In the genomic region with DNA sequence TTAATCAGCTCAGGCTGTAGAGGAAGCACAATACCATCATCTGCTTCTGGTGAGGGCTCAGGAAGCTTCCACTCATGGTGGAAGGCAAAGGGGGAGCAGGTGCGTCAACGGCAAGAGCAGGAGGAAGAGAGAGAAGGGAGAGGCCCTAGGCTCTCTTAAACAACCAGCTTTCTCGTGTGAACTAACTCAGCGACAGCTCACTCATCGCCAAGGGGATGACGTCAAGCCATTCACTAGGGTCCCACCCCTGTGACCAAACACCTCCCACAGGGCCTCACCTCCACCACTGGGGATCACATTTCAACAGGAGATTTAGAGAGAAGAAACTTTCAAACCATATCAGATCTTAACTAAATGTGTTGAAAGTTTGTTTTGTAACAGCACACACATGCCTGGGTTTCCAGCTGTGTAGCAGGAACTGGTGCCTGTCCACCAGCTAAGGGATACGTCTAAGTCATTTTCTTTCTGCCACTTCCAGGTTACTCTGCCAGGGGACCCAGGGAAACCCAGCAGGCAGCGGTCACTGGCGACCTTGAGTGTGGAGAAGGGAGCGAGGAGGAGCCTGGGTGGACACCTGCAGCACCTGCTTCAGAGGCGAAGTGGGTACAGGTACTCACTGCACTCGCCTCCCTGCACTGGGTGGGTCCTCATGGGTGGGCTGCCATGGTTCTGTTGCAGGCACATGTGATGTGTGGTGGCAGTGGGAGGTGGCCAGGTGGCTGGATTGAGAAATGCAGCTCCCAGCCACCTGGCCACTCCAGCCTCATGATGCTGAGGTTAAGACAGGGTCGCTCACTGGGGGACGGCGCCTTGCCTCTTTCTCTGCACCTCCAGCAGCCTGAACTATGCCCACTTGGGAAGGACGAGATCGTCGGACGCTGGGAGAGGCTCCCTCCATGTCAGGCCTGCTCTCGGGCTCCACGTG, we compare ENCODE assay signal across 11 cellular contexts. TPM values are rescaled to one million over a fixed set of nuclear protein-coding genes. Genes with fewer than 3 reads are reported as not detected.
DNase-seq lines count a peak whose midpoint lies in the region; ATAC-seq, FAIRE-seq and TF ChIP-seq lines count a peak whose summit lies in the region.
"Had no signal": no experiment of that assay in that cellular context is flagged by ENCODE, and none has a peak within 500 bp of the region (broad histone marks: within the 10 kb centered on the region; RNA-seq: fewer than 3 reads in every experiment).

No MANE protein-coding gene starts in this region.

- DNase-seq in Right ventricle myocardium superior (peak; percentile 26), right atrium auricular region (ENCODE audit: low spot score) (no peak), kidney (peak; percentile 62), ureter (ENCODE audit: low spot score) (peak; percentile 67), AML-193 (lab: John Stamatoyannopoulos, UW) (no peak)
- no peak for DNase-seq in activated T-helper 1 cell treated with anti-CD3 and anti-CD28 coated beads, Interleukin-12 subunit alpha, Interleukin-12 subunit beta, Interleukin-2, Interleukin-4 antibody, amounts not matched to agents 30 ng/mL and 10 ng/mL and 1 ng/mL, durations not matched to agents 14 hours and 24 hours and 36 hours (ENCODE audit: low spot score)
- DNase-seq: NCI-H510A treated with DMSO at 0.1 percent for 48 hours had no signal

- H3K9ac ChIP-seq in kidney (ENCODE audit: low read length in 2 of 2), result no peak overlapping the region

- H3K27ac ChIP-seq in right atrium auricular region (no peak overlapping the region), kidney (ENCODE audit: low read depth in 2 of 2, low read length in 2 of 2) (no peak overlapping the region)
- H3K27ac ChIP-seq: heart left ventricle had no signal

- ATAC-seq in Right ventricle myocardium superior (ENCODE audit: poor library complexity) (no peak), HG03175 (IDR thresholded peaks at IDR 0.05; ENCODE audit: unreplicated experiment) (no peak), GM18511 (IDR thresholded peaks at IDR 0.05; ENCODE audit: unreplicated experiment) (no peak)
- ATAC-seq: heart left ventricle had no signal

- TF ChIP-seq CTCF in right atrium auricular region (IDR thresholded peaks at IDR 0.05), result no peak
- no peak for TF ChIP-seq CTCF in kidney (IDR thresholded peaks at IDR 0.05; ENCODE audit: borderline replicate concordance, extremely low read depth, insufficient read depth)

- H3K27me3 Mint-ChIP-seq in activated T-helper 1 cell treated with anti-CD3 and anti-CD28 coated beads, Interleukin-12 subunit alpha, Interleukin-12 subunit beta, Interleukin-2, Interleukin-4 antibody, amounts not matched to agents 30 ng/mL and 10 ng/mL and 1 ng/mL, durations not matched to agents 14 hours and 24 hours and 36 hours (ENCODE audit: insufficient read depth), result peaks cover 9% of the 10 kb centered on the region

- peaks cover 0 to 3% of the 10 kb centered on the region in 2 donors for H3K9me3 ChIP-seq in right atrium auricular region
- no peaks in the 10 kb centered on the region for H3K9me3 ChIP-seq in kidney (ENCODE audit: control insufficient read depth in 1 of 2, low read length in 2 of 2)

- H3K4me1 ChIP-seq in right atrium auricular region, result no peaks in the 10 kb centered on the region
- H3K4me1 ChIP-seq in kidney (ENCODE audit: control insufficient read depth in 1 of 2, insufficient read depth in 1 of 2, low read depth in 1 of 2, low read length in 2 of 2), result no peaks in the 10 kb centered on the region
- H3K4me1 ChIP-seq: heart left ventricle had no signal

- H3K27ac Mint-ChIP-seq in activated T-helper 1 cell treated with anti-CD3 and anti-CD28 coated beads, Interleukin-12 subunit alpha, Interleukin-12 subunit beta, Interleukin-2, Interleukin-4 antibody, amounts not matched to agents 30 ng/mL and 10 ng/mL and 1 ng/mL, durations not matched to agents 14 hours and 24 hours and 36 hours, result peak overlapping the region; percentile 4

- H3K36me3 ChIP-seq in right atrium auricular region (no peaks in the 10 kb centered on the region), kidney (ENCODE audit: control insufficient read depth in 1 of 2, insufficient read depth in 2 of 2, low read length in 2 of 2) (no peaks in the 10 kb centered on the region)
- H3K36me3 ChIP-seq: heart left ventricle had no signal

- no peaks in the 10 kb centered on the region for H3K27me3 ChIP-seq in right atrium auricular region
- H3K27me3 ChIP-seq: heart left ventricle had no signal

- H3K9me3 Mint-ChIP-seq in activated T-helper 1 cell treated with anti-CD3 and anti-CD28 coated beads, Interleukin-12 subunit alpha, Interleukin-12 subunit beta, Interleukin-2, Interleukin-4 antibody, amounts not matched to agents 30 ng/mL and 10 ng/mL and 1 ng/mL, durations not matched to agents 14 hours and 24 hours and 36 hours, result peaks cover 18% of the 10 kb centered on the region

- H3K36me3 Mint-ChIP-seq in activated T-helper 1 cell treated with anti-CD3 and anti-CD28 coated beads, Interleukin-12 subunit alpha, Interleukin-12 subunit beta, Interleukin-2, Interleukin-4 antibody, amounts not matched to agents 30 ng/mL and 10 ng/mL and 1 ng/mL, durations not matched to agents 14 hours and 24 hours and 36 hours (ENCODE audit: low read depth), result no peaks in the 10 kb centered on the region

- H3K4me1 Mint-ChIP-seq in activated T-helper 1 cell treated with anti-CD3 and anti-CD28 coated beads, Interleukin-12 subunit alpha, Interleukin-12 subunit beta, Interleukin-2, Interleukin-4 antibody, amounts not matched to agents 30 ng/mL and 10 ng/mL and 1 ng/mL, durations not matched to agents 14 hours and 24 hours and 36 hours (ENCODE audit: low read depth), result peaks cover 23% of the 10 kb centered on the region

- H3K4me3 ChIP-seq in right atrium auricular region (no peak overlapping the region), kidney (ENCODE audit: low read length in 2 of 2) (no peak overlapping the region)
- H3K4me3 ChIP-seq: heart left ventricle had no signal

- intact Hi-C loops in Right ventricle myocardium superior (cut with DNase I) (no loop called here), kidney (cut with DNase I) (no loop called here)
- intact Hi-C loops in activated T-helper 1 cell treated with anti-CD3 and anti-CD28 coated beads, Interleukin-12 subunit alpha, Interleukin-12 subunit beta, Interleukin-2, Interleukin-4 antibody, amounts not matched to agents 30 ng/mL and 10 ng/mL and 1 ng/mL, durations not matched to agents 14 hours and 24 hours and 36 hours (cut with micrococcal nuclease), result no loop called here

- H3K4me3 Mint-ChIP-seq in activated T-helper 1 cell treated with anti-CD3 and anti-CD28 coated beads, Interleukin-12 subunit alpha, Interleukin-12 subunit beta, Interleukin-2, Interleukin-4 antibody, amounts not matched to agents 30 ng/mL and 10 ng/mL and 1 ng/mL, durations not matched to agents 14 hours and 24 hours and 36 hours, result no peak overlapping the region

- FAIRE-seq in kidney (lab: Jason Lieb, UNC), result no peak
- FAIRE-seq: GM12892 had no signal

RNA-seq across cellular contexts. Expression of gene GPC1, which starts 8.4 kb away (rescaled TPM):
- total RNA-seq in Right ventricle myocardium superior (154 TPM), right atrium auricular region (100 to 1,000 TPM in 1 of 2 donors, 10 to 100 TPM in 1; 77.4 to 103 TPM), kidney (124 TPM), ureter (88.1 TPM)
- 6.2 and 6.5 TPM in 2 replicates for total RNA-seq in activated T-helper 1 cell treated with anti-CD3 and anti-CD28 coated beads, Interleukin-12 subunit alpha, Interleukin-12 subunit beta, Interleukin-2, Interleukin-4 antibody, amounts not matched to agents 30 ng/mL and 10 ng/mL and 1 ng/mL, durations not matched to agents 14 hours and 24 hours and 36 hours
- 18.4 TPM for polyA plus RNA-seq in kidney (ENCODE audit: insufficient read depth, low read depth, low replicate concordance)

Comparison
In these comparisons a context has a peak if more than half of its experiments do, and no peak if none do; other contexts are left out.
1. DNase-seq: peak in Right ventricle myocardium superior (single experiment), kidney (single experiment) and ureter (single experiment); none in right atrium auricular region (single experiment), activated T-helper 1 cell treated with anti-CD3 and anti-CD28 coated beads, Interleukin-12 subunit alpha, Interleukin-12 subunit beta, Interleukin-2, Interleukin-4 antibody, amounts not matched to agents 30 ng/mL and 10 ng/mL and 1 ng/mL, durations not matched to agents 14 hours and 24 hours and 36 hours (single experiment) and AML-193 (0 of 2).
2. RNA of gene GPC1, which starts 8.4 kb away (total RNA-seq): 154 TPM in Right ventricle myocardium superior (single experiment), 124 TPM in kidney (single experiment), 77.4 to 103 TPM in right atrium auricular region and 88.1 TPM in ureter (single experiment); 6.2 to 6.5 TPM in activated T-helper 1 cell treated with anti-CD3 and anti-CD28 coated beads, Interleukin-12 subunit alpha, Interleukin-12 subunit beta, Interleukin-2, Interleukin-4 antibody, amounts not matched to agents 30 ng/mL and 10 ng/mL and 1 ng/mL, durations not matched to agents 14 hours and 24 hours and 36 hours; every median in the first group is over 10 times any median in the second.